Comparison of ENCODE assay signal across 9 cellular contexts in genomic region chr17:78923660-78924453, GRCh38. TPM values are rescaled to one million over a fixed set of nuclear protein-coding genes. Genes with fewer than 3 reads are reported as not detected.
A peak's percentile ranks its signal among the peaks of the same experiment; 100 is the strongest.
DNase-seq lines count a peak whose midpoint lies in the region; ATAC-seq and TF ChIP-seq lines count a peak whose summit lies in the region.
"Had no signal": no experiment of that assay in that cellular context is flagged by ENCODE, and none has a peak within 500 bp of the region (broad histone marks: within the 10 kb centered on the region; RNA-seq: fewer than 3 reads in every experiment).

No MANE protein-coding gene starts in this region.

- peaks cover 33% of the 10 kb centered on the region for H3K27me3 Mint-ChIP-seq in activated CD4-positive, alpha-beta memory T cell treated with anti-CD3 and anti-CD28 coated beads, Interleukin-2, amount 10 ng/mL, durations not matched to agents 7 days and 5 days
- H3K27me3 Mint-ChIP-seq in endodermal cell (ENCODE audit: insufficient read depth) = peaks cover 2% of the 10 kb centered on the region

- in situ Hi-C loops in G401 (cut with HindIII; ENCODE audit: low sequenced_read_pairs) = no loop called here

- POLR2A ChIA-PET in activated CD4-positive, alpha-beta memory T cell treated with anti-CD3 and anti-CD28 coated beads, Interleukin-2, amount 10 ng/mL, durations not matched to agents 7 days and 5 days (lab: Charles Lee) = interaction anchor here (1.0 kb wide), 1 partner anchor 33 kb away, joined by 3 read pairs; no protein-coding TSS in a partner anchor

- H3K36me3 Mint-ChIP-seq in activated CD4-positive, alpha-beta memory T cell treated with anti-CD3 and anti-CD28 coated beads, Interleukin-2, amount 10 ng/mL, durations not matched to agents 7 days and 5 days (ENCODE audit: low read depth) = no peaks in the 10 kb centered on the region
- no peaks in the 10 kb centered on the region for H3K36me3 Mint-ChIP-seq in endodermal cell (ENCODE audit: low read depth)

- H3K9ac ChIP-seq in endodermal cell (ENCODE audit: extremely low read depth, low read length, poor library complexity, severe bottlenecking) (peak overlapping the region; percentile 38), muscle layer of colon (ENCODE audit: low read length) (peak overlapping the region; percentile 86)

- H3K27me3 ChIP-seq in endodermal cell (ENCODE audit: control insufficient read depth, insufficient read depth, low read length, poor library complexity, severe bottlenecking) (no peaks in the 10 kb centered on the region), muscle layer of colon (ENCODE audit: control insufficient read depth in 1 of 2, insufficient read depth in 2 of 2, low read length in 2 of 2) (no peaks in the 10 kb centered on the region)

- peaks cover 15% of the 10 kb centered on the region for H3K4me1 Mint-ChIP-seq in activated CD4-positive, alpha-beta memory T cell treated with anti-CD3 and anti-CD28 coated beads, Interleukin-2, amount 10 ng/mL, durations not matched to agents 7 days and 5 days
- peaks cover 18% of the 10 kb centered on the region for H3K4me1 Mint-ChIP-seq in endodermal cell

- peak; percentile 51 for ATAC-seq in stimulated activated naive CD8-positive, alpha-beta T cell treated with anti-CD3 and anti-CD28 coated beads, Interleukin-15, Interleukin-2, amounts not matched to agents 100 U/mL and 50 U/mL, for 24 hours

- 20 to 21% methylated on average over 10 to 28 of the region's 28 CpGs for WGBS in endodermal cell (ENCODE audit: insufficient coverage in 1 of 2, insufficient read length in 1 of 2), 2 experiments

- H3K9me3 Mint-ChIP-seq in activated CD4-positive, alpha-beta memory T cell treated with anti-CD3 and anti-CD28 coated beads, Interleukin-2, amount 10 ng/mL, durations not matched to agents 7 days and 5 days = no peaks in the 10 kb centered on the region
- no peaks in the 10 kb centered on the region for H3K9me3 Mint-ChIP-seq in endodermal cell

- peak overlapping the region; percentile 56 for H3K4me3 Mint-ChIP-seq in activated CD4-positive, alpha-beta memory T cell treated with anti-CD3 and anti-CD28 coated beads, Interleukin-2, amount 10 ng/mL, durations not matched to agents 7 days and 5 days
- peak overlapping the region; percentile 64 for H3K4me3 Mint-ChIP-seq in endodermal cell

- peak overlapping the region; percentile 82 for H3K4me3 ChIP-seq in endodermal cell (ENCODE audit: low read length)
- peak overlapping the region; percentile 79 to 83 for H3K4me3 ChIP-seq in muscle layer of colon (ENCODE audit: low read depth in 1 of 2, low read length in 2 of 2)

- H3K36me3 ChIP-seq in endodermal cell (ENCODE audit: control insufficient read depth, insufficient read depth, low read length) = no peaks in the 10 kb centered on the region
- peaks cover 4% of the 10 kb centered on the region for H3K36me3 ChIP-seq in muscle layer of colon (ENCODE audit: insufficient read depth, low read length)

- no peak overlapping the region for H3K27ac Mint-ChIP-seq in activated CD4-positive, alpha-beta memory T cell treated with anti-CD3 and anti-CD28 coated beads, Interleukin-2, amount 10 ng/mL, durations not matched to agents 7 days and 5 days
- H3K27ac Mint-ChIP-seq in endodermal cell = no peak overlapping the region

- H3K9me3 ChIP-seq in endodermal cell (ENCODE audit: control insufficient read depth, low read length) = no peaks in the 10 kb centered on the region
- H3K9me3 ChIP-seq in muscle layer of colon (ENCODE audit: low read length) = no peaks in the 10 kb centered on the region

- CTCF ChIA-PET in activated CD4-positive, alpha-beta memory T cell treated with anti-CD3 and anti-CD28 coated beads, Interleukin-2, amount 10 ng/mL, durations not matched to agents 7 days and 5 days (lab: Charles Lee) = interaction anchor here (1.6 kb wide), 1 partner anchor 58 kb away, joined by 6 read pairs; no protein-coding TSS in a partner anchor

- H3K4me1 ChIP-seq in endodermal cell (ENCODE audit: control insufficient read depth, insufficient read depth, low read length) (no peaks in the 10 kb centered on the region), muscle layer of colon (ENCODE audit: insufficient read depth, low read length) (peaks cover 52% of the 10 kb centered on the region)

- peak; percentile 29 for DNase-seq in GF-D8 (lab: John Stamatoyannopoulos, UW)
- peak; percentile 40 for DNase-seq in NCI-H2171 (lab: John Stamatoyannopoulos, UW)
- DNase-seq in activated CD4-positive, alpha-beta memory T cell treated with anti-CD3 and anti-CD28 coated beads, Interleukin-2, amount 10 ng/mL, durations not matched to agents 7 days and 5 days = peak; percentile 69
- DNase-seq in endodermal cell = peak; percentile 91
- peak; percentile 68 for DNase-seq in stimulated activated naive CD8-positive, alpha-beta T cell treated with anti-CD3 and anti-CD28 coated beads, Interleukin-15, Interleukin-2, amounts not matched to agents 100 U/mL and 50 U/mL, for 24 hours
- DNase-seq in NK-92 treated with Interleukin-12 subunit alpha and Interleukin-12 subunit beta, amount 100 ng/mL, for 24 hours (lab: John Stamatoyannopoulos, UW) = no peak
- DNase-seq in G401 (ENCODE audit: low spot score) = no peak

- no peak overlapping the region for H3K27ac ChIP-seq in endodermal cell (ENCODE audit: low read depth, low read length)
- peak overlapping the region; percentile 97 for H3K27ac ChIP-seq in muscle layer of colon (ENCODE audit: low read depth, low read length)

- no peak for TF ChIP-seq CTCF in endodermal cell (conservative IDR thresholded peaks at IDR 0.05)

RNA-seq across cellular contexts. Expression of gene TIMP2, which starts 1.3 kb away (rescaled TPM):
- 1 to 10 TPM; 3.3 TPM for total RNA-seq in activated CD4-positive, alpha-beta memory T cell treated with anti-CD3 and anti-CD28 coated beads, Interleukin-2, amount 10 ng/mL, durations not matched to agents 7 days and 5 days
- total RNA-seq in endodermal cell = 10 to 100 TPM; 36.9 to 42.7 TPM
- polyA plus RNA-seq in endodermal cell (2013, experiment 1 of 2) = 61.1 TPM
- polyA plus RNA-seq in endodermal cell (2013, experiment 2 of 2) = 60.7 TPM
- 32.4 and 37.5 TPM in 2 replicates for total RNA-seq in G401 (2014; rRNA removed; shearing (Covaris generic))

RNA-seq across cellular contexts. Expression of gene CEP295NL, which starts 20.9 kb away (rescaled TPM):
- not detected for total RNA-seq in activated CD4-positive, alpha-beta memory T cell treated with anti-CD3 and anti-CD28 coated beads, Interleukin-2, amount 10 ng/mL, durations not matched to agents 7 days and 5 days
- total RNA-seq in endodermal cell = 1 to 10 TPM in 1 of 2 donors, under 1 TPM in 1; 0.97 to 2.2 TPM
- polyA plus RNA-seq in endodermal cell (2013, experiment 1 of 2) = 0.43 TPM
- 0.37 TPM for polyA plus RNA-seq in endodermal cell (2013, experiment 2 of 2)
- 0.37 TPM in 1 of 2 replicates, not detected in the other for total RNA-seq in G401 (2014; rRNA removed; shearing (Covaris generic))
- total RNA-seq: T-helper 2 cell treated with Interferon-gamma antibody and Interleukin-4, amounts not matched to agents 100 ng/mL and 5 ng/mL, for 36 hours had no signal

RNA-seq across cellular contexts. Expression of gene LGALS3BP, which starts 55.9 kb away (rescaled TPM):
- 100 to 1,000 TPM; 209 to 219 TPM for total RNA-seq in activated CD4-positive, alpha-beta memory T cell treated with anti-CD3 and anti-CD28 coated beads, Interleukin-2, amount 10 ng/mL, durations not matched to agents 7 days and 5 days
- 10 to 100 TPM; 23.3 to 71.4 TPM for total RNA-seq in endodermal cell
- polyA plus RNA-seq in endodermal cell (2013, experiment 1 of 2) = 51.4 TPM
- 47.9 TPM for polyA plus RNA-seq in endodermal cell (2013, experiment 2 of 2)
- 24.1 and 44.7 TPM in 2 replicates for total RNA-seq in G401 (2014; rRNA removed; shearing (Covaris generic))

Comparison
In these comparisons a context has a peak if more than half of its experiments do, and no peak if none do; other contexts are left out.
1. DNase-seq: peak in GF-D8 (single experiment), NCI-H2171 (single experiment), activated CD4-positive, alpha-beta memory T cell treated with anti-CD3 and anti-CD28 coated beads, Interleukin-2, amount 10 ng/mL, durations not matched to agents 7 days and 5 days (single experiment), endodermal cell (single experiment) and stimulated activated naive CD8-positive, alpha-beta T cell treated with anti-CD3 and anti-CD28 coated beads, Interleukin-15, Interleukin-2, amounts not matched to agents 100 U/mL and 50 U/mL, for 24 hours (single experiment); none in NK-92 treated with Interleukin-12 subunit alpha and Interleukin-12 subunit beta, amount 100 ng/mL, for 24 hours (single experiment) and G401 (single experiment).